ENCODE assay signal across 1 cellular context in the genomic region with DNA sequence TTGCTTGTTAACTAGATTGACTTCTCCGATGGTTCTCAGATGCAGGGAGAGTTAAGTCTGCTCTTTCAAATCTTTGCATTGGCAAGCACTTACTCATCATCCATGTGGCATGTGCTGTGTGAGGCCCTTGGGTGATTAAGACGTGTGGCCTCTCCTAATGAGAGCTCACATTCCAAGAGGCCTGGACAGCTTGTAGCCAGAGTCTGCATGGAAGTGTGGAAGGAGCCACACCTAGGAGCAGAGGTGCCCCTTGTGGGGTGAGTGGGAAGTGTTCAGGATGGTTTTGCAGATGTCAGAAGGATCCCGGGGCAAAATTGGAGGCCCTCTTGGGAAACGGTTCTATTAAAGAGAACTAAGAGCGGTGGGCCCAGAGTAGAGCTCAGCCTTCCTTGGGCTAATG.
TF ChIP-seq lines count a peak whose summit lies in the region.

No MANE protein-coding gene starts in this region.

TF ChIP-seq in H1, 55 proteins besides CTCF, POLR2A, EP300 and RAD21 (continued from another document):
- no peak for TF ChIP-seq HDAC6 (IDR thresholded peaks at IDR 0.05; ENCODE audit: low read depth, low read length)
- TF ChIP-seq, protein P1, sequence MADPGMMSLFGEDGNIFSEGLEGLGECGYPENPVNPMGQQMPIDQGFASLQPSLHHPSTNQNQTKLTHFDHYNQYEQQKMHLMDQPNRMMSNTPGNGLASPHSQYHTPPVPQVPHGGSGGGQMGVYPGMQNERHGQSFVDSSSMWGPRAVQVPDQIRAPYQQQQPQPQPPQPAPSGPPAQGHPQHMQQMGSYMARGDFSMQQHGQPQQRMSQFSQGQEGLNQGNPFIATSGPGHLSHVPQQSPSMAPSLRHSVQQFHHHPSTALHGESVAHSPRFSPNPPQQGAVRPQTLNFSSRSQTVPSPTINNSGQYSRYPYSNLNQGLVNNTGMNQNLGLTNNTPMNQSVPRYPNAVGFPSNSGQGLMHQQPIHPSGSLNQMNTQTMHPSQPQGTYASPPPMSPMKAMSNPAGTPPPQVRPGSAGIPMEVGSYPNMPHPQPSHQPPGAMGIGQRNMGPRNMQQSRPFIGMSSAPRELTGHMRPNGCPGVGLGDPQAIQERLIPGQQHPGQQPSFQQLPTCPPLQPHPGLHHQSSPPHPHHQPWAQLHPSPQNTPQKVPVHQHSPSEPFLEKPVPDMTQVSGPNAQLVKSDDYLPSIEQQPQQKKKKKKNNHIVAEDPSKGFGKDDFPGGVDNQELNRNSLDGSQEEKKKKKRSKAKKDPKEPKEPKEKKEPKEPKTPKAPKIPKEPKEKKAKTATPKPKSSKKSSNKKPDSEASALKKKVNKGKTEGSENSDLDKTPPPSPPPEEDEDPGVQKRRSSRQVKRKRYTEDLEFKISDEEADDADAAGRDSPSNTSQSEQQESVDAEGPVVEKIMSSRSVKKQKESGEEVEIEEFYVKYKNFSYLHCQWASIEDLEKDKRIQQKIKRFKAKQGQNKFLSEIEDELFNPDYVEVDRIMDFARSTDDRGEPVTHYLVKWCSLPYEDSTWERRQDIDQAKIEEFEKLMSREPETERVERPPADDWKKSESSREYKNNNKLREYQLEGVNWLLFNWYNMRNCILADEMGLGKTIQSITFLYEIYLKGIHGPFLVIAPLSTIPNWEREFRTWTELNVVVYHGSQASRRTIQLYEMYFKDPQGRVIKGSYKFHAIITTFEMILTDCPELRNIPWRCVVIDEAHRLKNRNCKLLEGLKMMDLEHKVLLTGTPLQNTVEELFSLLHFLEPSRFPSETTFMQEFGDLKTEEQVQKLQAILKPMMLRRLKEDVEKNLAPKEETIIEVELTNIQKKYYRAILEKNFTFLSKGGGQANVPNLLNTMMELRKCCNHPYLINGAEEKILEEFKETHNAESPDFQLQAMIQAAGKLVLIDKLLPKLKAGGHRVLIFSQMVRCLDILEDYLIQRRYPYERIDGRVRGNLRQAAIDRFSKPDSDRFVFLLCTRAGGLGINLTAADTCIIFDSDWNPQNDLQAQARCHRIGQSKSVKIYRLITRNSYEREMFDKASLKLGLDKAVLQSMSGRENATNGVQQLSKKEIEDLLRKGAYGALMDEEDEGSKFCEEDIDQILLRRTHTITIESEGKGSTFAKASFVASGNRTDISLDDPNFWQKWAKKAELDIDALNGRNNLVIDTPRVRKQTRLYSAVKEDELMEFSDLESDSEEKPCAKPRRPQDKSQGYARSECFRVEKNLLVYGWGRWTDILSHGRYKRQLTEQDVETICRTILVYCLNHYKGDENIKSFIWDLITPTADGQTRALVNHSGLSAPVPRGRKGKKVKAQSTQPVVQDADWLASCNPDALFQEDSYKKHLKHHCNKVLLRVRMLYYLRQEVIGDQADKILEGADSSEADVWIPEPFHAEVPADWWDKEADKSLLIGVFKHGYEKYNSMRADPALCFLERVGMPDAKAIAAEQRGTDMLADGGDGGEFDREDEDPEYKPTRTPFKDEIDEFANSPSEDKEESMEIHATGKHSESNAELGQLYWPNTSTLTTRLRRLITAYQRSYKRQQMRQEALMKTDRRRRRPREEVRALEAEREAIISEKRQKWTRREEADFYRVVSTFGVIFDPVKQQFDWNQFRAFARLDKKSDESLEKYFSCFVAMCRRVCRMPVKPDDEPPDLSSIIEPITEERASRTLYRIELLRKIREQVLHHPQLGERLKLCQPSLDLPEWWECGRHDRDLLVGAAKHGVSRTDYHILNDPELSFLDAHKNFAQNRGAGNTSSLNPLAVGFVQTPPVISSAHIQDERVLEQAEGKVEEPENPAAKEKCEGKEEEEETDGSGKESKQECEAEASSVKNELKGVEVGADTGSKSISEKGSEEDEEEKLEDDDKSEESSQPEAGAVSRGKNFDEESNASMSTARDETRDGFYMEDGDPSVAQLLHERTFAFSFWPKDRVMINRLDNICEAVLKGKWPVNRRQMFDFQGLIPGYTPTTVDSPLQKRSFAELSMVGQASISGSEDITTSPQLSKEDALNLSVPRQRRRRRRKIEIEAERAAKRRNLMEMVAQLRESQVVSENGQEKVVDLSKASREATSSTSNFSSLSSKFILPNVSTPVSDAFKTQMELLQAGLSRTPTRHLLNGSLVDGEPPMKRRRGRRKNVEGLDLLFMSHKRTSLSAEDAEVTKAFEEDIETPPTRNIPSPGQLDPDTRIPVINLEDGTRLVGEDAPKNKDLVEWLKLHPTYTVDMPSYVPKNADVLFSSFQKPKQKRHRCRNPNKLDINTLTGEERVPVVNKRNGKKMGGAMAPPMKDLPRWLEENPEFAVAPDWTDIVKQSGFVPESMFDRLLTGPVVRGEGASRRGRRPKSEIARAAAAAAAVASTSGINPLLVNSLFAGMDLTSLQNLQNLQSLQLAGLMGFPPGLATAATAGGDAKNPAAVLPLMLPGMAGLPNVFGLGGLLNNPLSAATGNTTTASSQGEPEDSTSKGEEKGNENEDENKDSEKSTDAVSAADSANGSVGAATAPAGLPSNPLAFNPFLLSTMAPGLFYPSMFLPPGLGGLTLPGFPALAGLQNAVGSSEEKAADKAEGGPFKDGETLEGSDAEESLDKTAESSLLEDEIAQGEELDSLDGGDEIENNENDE (IDR thresholded peaks at IDR 0.05; ENCODE audit: insufficient replicate concordance, low read length), result no peak
